In the genomic region with DNA sequence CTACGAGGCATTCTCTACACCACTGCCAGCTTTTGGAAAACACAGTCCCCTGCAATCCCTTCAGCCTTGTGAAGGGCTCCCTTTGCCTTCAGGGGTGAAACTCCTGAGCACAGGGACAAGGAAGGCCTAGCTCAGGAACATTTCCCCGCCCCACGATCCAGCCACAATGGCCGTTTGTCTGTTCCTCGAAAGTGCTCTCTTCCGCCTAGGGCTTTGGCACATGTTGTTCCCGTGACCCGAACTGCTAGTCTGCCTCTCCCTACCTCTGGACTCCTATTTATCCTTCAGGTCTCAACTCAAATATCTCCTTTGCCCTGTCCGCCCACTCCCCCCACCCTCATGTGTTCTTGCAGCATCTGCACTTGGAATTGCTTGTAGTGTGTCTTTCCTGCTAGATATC, we compare ENCODE assay signal across 16 cellular contexts. TPM values are rescaled to one million over a fixed set of nuclear protein-coding genes. Genes with fewer than 3 reads are reported as not detected.
A peak's percentile ranks its signal among the peaks of the same experiment; 100 is the strongest.
DNase-seq lines count a peak whose midpoint lies in the region; ATAC-seq, FAIRE-seq and TF ChIP-seq lines count a peak whose summit lies in the region.
"Had no signal": no experiment of that assay in that cellular context is flagged by ENCODE, and none has a peak within 500 bp of the region (broad histone marks: within the 10 kb centered on the region; RNA-seq: fewer than 3 reads in every experiment).

No MANE protein-coding gene starts in this region.

- H3K4me1 Mint-ChIP-seq in naive thymus-derived CD4-positive, alpha-beta T cell, result no peaks in the 10 kb centered on the region
- H3K4me1 Mint-ChIP-seq: T-cell had no signal

- H3K9me1 ChIP-seq in keratinocyte (ENCODE audit: control insufficient read depth, extremely low read depth, insufficient read depth, low read length), result no peaks in the 10 kb centered on the region

- H3K36me3 Mint-ChIP-seq in naive thymus-derived CD4-positive, alpha-beta T cell, result no peaks in the 10 kb centered on the region
- H3K36me3 Mint-ChIP-seq: CD8-positive, alpha-beta T cell; T-cell had no signal

- no peak overlapping the region for H3K27ac Mint-ChIP-seq in naive thymus-derived CD4-positive, alpha-beta T cell
- H3K27ac Mint-ChIP-seq: activated T-helper 1 cell treated with anti-CD3 and anti-CD28 coated beads, Interleukin-12 subunit alpha, Interleukin-12 subunit beta, Interleukin-2, Interleukin-4 antibody, amounts not matched to agents 30 ng/mL and 10 ng/mL and 1 ng/mL, durations not matched to agents 14 hours and 24 hours and 36 hours; CD8-positive, alpha-beta T cell; T-cell had no signal

- dilution Hi-C loops in keratinocyte (cut with MboI; ENCODE audit: extremely low pct_ligation_motif_present, low sequenced_read_pairs), result no loop called here

- H3K79me2 ChIP-seq in keratinocyte (ENCODE audit: control insufficient read depth, insufficient read depth, low read length), result peaks cover 2% of the 10 kb centered on the region

- H2AFZ ChIP-seq in keratinocyte (ENCODE audit: control insufficient read depth, low read length), result peak overlapping the region; percentile 33

- H3K36me3 ChIP-seq in adipocyte (ENCODE audit: control insufficient read depth, insufficient read depth, low read length, severe bottlenecking) (no peaks in the 10 kb centered on the region), keratinocyte (ENCODE audit: control insufficient read depth in 2 of 2, extremely low read depth in 1 of 2, insufficient read depth in 2 of 2, low read length in 2 of 2) (no peaks in the 10 kb centered on the region), rectal smooth muscle tissue (ENCODE audit: control insufficient read depth, insufficient read depth, low read length) (no peaks in the 10 kb centered on the region)
- H3K36me3 ChIP-seq in naive thymus-derived CD4-positive, alpha-beta T cell (ENCODE audit: control insufficient read depth in 2 of 3, insufficient read depth in 3 of 3, low read length in 3 of 3), result no peaks in the 10 kb centered on the region
- H3K36me3 ChIP-seq: pancreas had no signal

- peak; percentile 27 for DNase-seq in ELF-1 (ENCODE audit: low read depth, low spot score)
- no peak for DNase-seq in adipocyte (ENCODE audit: low read depth)
- no peak for DNase-seq in keratinocyte (ENCODE audit: low read depth, low spot score)
- no peak for DNase-seq in naive thymus-derived CD4-positive, alpha-beta T cell
- no peak for DNase-seq in central memory CD4-positive, alpha-beta T cell
- no peak for DNase-seq in activated effector memory CD4-positive, alpha-beta T cell treated with anti-CD3 and anti-CD28 coated beads, Interleukin-2, amount 50 U/mL, for 16 hours
- DNase-seq in hippocampal formation (lab: John Stamatoyannopoulos, UW), result no peak
- DNase-seq: amniotic stem cell; CD8-positive, alpha-beta T cell; NK-92 treated with Interleukin-12 subunit alpha and Interleukin-12 subunit beta, amount 100 ng/mL, for 24 hours; pancreas; T-cell had no signal

- TF ChIP-seq CTCF in keratinocyte (optimal IDR thresholded peaks at IDR 0.05 in 1 of 3, IDR thresholded peaks at IDR 0.05 in 1 of 3, conservative IDR thresholded peaks at IDR 0.05 in 1 of 3; ENCODE audit: extremely low read depth in 1 of 3, insufficient read depth in 2 of 3, low read length in 3 of 3), result no peak

- H3K27ac ChIP-seq in keratinocyte (ENCODE audit: control insufficient read depth, insufficient read depth, low read length) (no peak overlapping the region), rectal smooth muscle tissue (ENCODE audit: low read depth, low read length) (peak overlapping the region; percentile 52)
- H3K27ac ChIP-seq in naive thymus-derived CD4-positive, alpha-beta T cell (ENCODE audit: low read depth, low read length), result no peak overlapping the region
- H3K27ac ChIP-seq: pancreas, RWPE1 had no signal

- CTCF ChIA-PET in naive thymus-derived CD4-positive, alpha-beta T cell (lab: Charles Lee), result no interaction called here

- H4K20me1 ChIP-seq in keratinocyte (ENCODE audit: control insufficient read depth, extremely low read depth, insufficient read depth, low read length), result no peaks in the 10 kb centered on the region

- no peaks in the 10 kb centered on the region for H3K9me3 Mint-ChIP-seq in naive thymus-derived CD4-positive, alpha-beta T cell
- H3K9me3 Mint-ChIP-seq: activated T-helper 1 cell treated with anti-CD3 and anti-CD28 coated beads, Interleukin-12 subunit alpha, Interleukin-12 subunit beta, Interleukin-2, Interleukin-4 antibody, amounts not matched to agents 30 ng/mL and 10 ng/mL and 1 ng/mL, durations not matched to agents 14 hours and 24 hours and 36 hours; CD8-positive, alpha-beta T cell; T-cell had no signal

- H3K9me3 ChIP-seq in adipocyte (ENCODE audit: control insufficient read depth, low read length) (no peaks in the 10 kb centered on the region), keratinocyte (ENCODE audit: control insufficient read depth, low read depth, low read length) (no peaks in the 10 kb centered on the region)
- no peaks in the 10 kb centered on the region for H3K9me3 ChIP-seq in naive thymus-derived CD4-positive, alpha-beta T cell (ENCODE audit: control insufficient read depth in 2 of 3, low read length in 3 of 3)
- H3K9me3 ChIP-seq: pancreas had no signal

- H3K4me3 Mint-ChIP-seq in naive thymus-derived CD4-positive, alpha-beta T cell, result no peak overlapping the region
- H3K4me3 Mint-ChIP-seq: activated T-helper 1 cell treated with anti-CD3 and anti-CD28 coated beads, Interleukin-12 subunit alpha, Interleukin-12 subunit beta, Interleukin-2, Interleukin-4 antibody, amounts not matched to agents 30 ng/mL and 10 ng/mL and 1 ng/mL, durations not matched to agents 14 hours and 24 hours and 36 hours; CD8-positive, alpha-beta T cell; T-cell had no signal

- peaks cover 32% of the 10 kb centered on the region for H3K4me1 ChIP-seq in adipocyte (ENCODE audit: control insufficient read depth, insufficient read depth, low read length)
- peaks cover 12% of the 10 kb centered on the region for H3K4me1 ChIP-seq in keratinocyte (ENCODE audit: control insufficient read depth, extremely low read depth, insufficient read depth, low read length)
- H3K4me1 ChIP-seq in rectal smooth muscle tissue (ENCODE audit: control insufficient read depth, insufficient read depth, low read length), result peaks cover 11% of the 10 kb centered on the region
- no peaks in the 10 kb centered on the region for H3K4me1 ChIP-seq in naive thymus-derived CD4-positive, alpha-beta T cell (ENCODE audit: control insufficient read depth in 2 of 2, insufficient read depth in 2 of 2, low read length in 2 of 2)
- H3K4me1 ChIP-seq: pancreas had no signal

- H3K9ac ChIP-seq in adipocyte (ENCODE audit: low read length), result peak overlapping the region; percentile 48
- H3K9ac ChIP-seq in keratinocyte (ENCODE audit: control insufficient read depth, extremely low read depth, insufficient read depth, low read length), result peak overlapping the region; percentile 28
- no peak overlapping the region for H3K9ac ChIP-seq in rectal smooth muscle tissue (ENCODE audit: low read length)

- intact Hi-C loops in naive thymus-derived CD4-positive, alpha-beta T cell (cut with micrococcal nuclease), result no loop called here

- peak overlapping the region; percentile 25 for H3K4me2 ChIP-seq in keratinocyte (ENCODE audit: control insufficient read depth, extremely low read depth, insufficient read depth, low read depth, low read length)

- POLR2A ChIA-PET in naive thymus-derived CD4-positive, alpha-beta T cell (lab: Charles Lee), result no interaction called here

- no peak for ATAC-seq in naive thymus-derived CD4-positive, alpha-beta T cell
- ATAC-seq: CD8-positive, alpha-beta T cell; pancreas; T-cell had no signal

- peaks cover 8% of the 10 kb centered on the region for H3K27me3 ChIP-seq in adipocyte (replicated peaks; ENCODE audit: control insufficient read depth, insufficient read depth, low read length)
- H3K27me3 ChIP-seq in keratinocyte (ENCODE audit: control insufficient read depth, extremely low read depth, insufficient read depth, low read length), result no peaks in the 10 kb centered on the region
- H3K27me3 ChIP-seq in rectal smooth muscle tissue (ENCODE audit: control insufficient read depth, insufficient read depth, low read length), result no peaks in the 10 kb centered on the region
- H3K27me3 ChIP-seq in naive thymus-derived CD4-positive, alpha-beta T cell (ENCODE audit: control insufficient read depth in 2 of 2, insufficient read depth in 2 of 2, low read length in 2 of 2), result no peaks in the 10 kb centered on the region
- H3K27me3 ChIP-seq: pancreas had no signal

- no peak overlapping the region for H3K4me3 ChIP-seq in adipocyte (ENCODE audit: low read length)
- no peak overlapping the region for H3K4me3 ChIP-seq in keratinocyte (ENCODE audit: control insufficient read depth in 2 of 3, extremely low read depth in 1 of 3, insufficient read depth in 2 of 3, low read depth in 1 of 3, low read length in 3 of 3)
- H3K4me3 ChIP-seq in rectal smooth muscle tissue (ENCODE audit: low read length), result no peak overlapping the region
- no peak overlapping the region for H3K4me3 ChIP-seq in naive thymus-derived CD4-positive, alpha-beta T cell (ENCODE audit: low read length)
- H3K4me3 ChIP-seq: pancreas had no signal

- FAIRE-seq in keratinocyte (lab: Jason Lieb, UNC), result no peak
- FAIRE-seq: pancreas had no signal

- H3K27me3 Mint-ChIP-seq in naive thymus-derived CD4-positive, alpha-beta T cell, result peaks cover 0 to 5% (median 2%) of the 10 kb centered on the region in 5 donors

RNA-seq across cellular contexts. Expression of gene FGD1, which starts 12.1 kb away (rescaled TPM):
- polyA plus RNA-seq in keratinocyte, result 2.2 to 8.8 TPM (median 2.9 TPM) in 3 replicates
- polyA plus RNA-seq in keratinocyte (2011; ENCODE audit: low read depth), result 3.0 TPM
- polyA plus RNA-seq in keratinocyte (2011; cell fraction: cytosol; rRNA removed), result 3.6 and 6.3 TPM in 2 replicates
- polyA plus RNA-seq in keratinocyte (2011; cell fraction: nucleus; rRNA removed), result 7.8 and 11.2 TPM in 2 replicates
- 4.9 and 9.5 TPM in 2 replicates for polyA plus RNA-seq in keratinocyte (2012; ENCODE audit: low replicate concordance)
- 3.3 to 16.4 TPM (median 4.4 TPM) in 3 replicates for polyA minus RNA-seq in keratinocyte
- 6.9 TPM for polyA minus RNA-seq in keratinocyte (2011; cell fraction: cytosol; rRNA and poly(A)+ RNA removed)
- polyA minus RNA-seq in keratinocyte (2011; cell fraction: nucleus; rRNA and poly(A)+ RNA removed), result 3.6 and 5.3 TPM in 2 replicates
- total RNA-seq in naive thymus-derived CD4-positive, alpha-beta T cell, result under 1 TPM in 2 of 5 experiments, not detected in 3; 0.07 to 0.11 TPM
- polyA plus RNA-seq in naive thymus-derived CD4-positive, alpha-beta T cell, result 1 to 10 TPM; 1.0 to 1.1 TPM
- total RNA-seq: CD8-positive, alpha-beta T cell; mononuclear cell had no signal

RNA-seq across cellular contexts. Expression of gene TSR2, which starts 43.7 kb away (rescaled TPM):
- 12.5 to 36.0 TPM (median 21.5 TPM) in 3 replicates for polyA plus RNA-seq in keratinocyte
- polyA plus RNA-seq in keratinocyte (2011; ENCODE audit: low read depth), result 10.1 TPM
- polyA plus RNA-seq in keratinocyte (2011; cell fraction: cytosol; rRNA removed), result 19.5 and 25.3 TPM in 2 replicates
- polyA plus RNA-seq in keratinocyte (2011; cell fraction: nucleus; rRNA removed), result 16.8 and 17.3 TPM in 2 replicates
- 20.5 and 45.7 TPM in 2 replicates for polyA plus RNA-seq in keratinocyte (2012; ENCODE audit: low replicate concordance)
- 3.7 to 7.4 TPM (median 7.1 TPM) in 3 replicates for polyA minus RNA-seq in keratinocyte
- 7.7 TPM for polyA minus RNA-seq in keratinocyte (2011; cell fraction: cytosol; rRNA and poly(A)+ RNA removed)
- polyA minus RNA-seq in keratinocyte (2011; cell fraction: nucleus; rRNA and poly(A)+ RNA removed), result 1.6 and 1.8 TPM in 2 replicates
- 10 to 100 TPM; 33.6 to 43.3 (median 40.5) TPM for total RNA-seq in naive thymus-derived CD4-positive, alpha-beta T cell
- 10 to 100 TPM; 69.1 to 78.8 TPM for polyA plus RNA-seq in naive thymus-derived CD4-positive, alpha-beta T cell

RNA-seq across cellular contexts. Expression of gene GNL3L, which starts 46.1 kb away (rescaled TPM):
- 12.1 to 27.5 TPM (median 15.7 TPM) in 3 replicates for polyA plus RNA-seq in keratinocyte
- 7.2 TPM for polyA plus RNA-seq in keratinocyte (2011; ENCODE audit: low read depth)
- 11.8 and 13.2 TPM in 2 replicates for polyA plus RNA-seq in keratinocyte (2011; cell fraction: cytosol; rRNA removed)
- polyA plus RNA-seq in keratinocyte (2011; cell fraction: nucleus; rRNA removed), result 22.9 and 23.7 TPM in 2 replicates
- 9.1 and 14.2 TPM in 2 replicates for polyA plus RNA-seq in keratinocyte (2012; ENCODE audit: low replicate concordance)
- 23.8 to 42.4 TPM (median 31.0 TPM) in 3 replicates for polyA minus RNA-seq in keratinocyte
- 23.2 TPM for polyA minus RNA-seq in keratinocyte (2011; cell fraction: cytosol; rRNA and poly(A)+ RNA removed)
- 23.5 and 43.3 TPM in 2 replicates for polyA minus RNA-seq in keratinocyte (2011; cell fraction: nucleus; rRNA and poly(A)+ RNA removed)
- 10 to 100 TPM; 32.8 to 55.4 (median 41.8) TPM for total RNA-seq in naive thymus-derived CD4-positive, alpha-beta T cell
- 10 to 100 TPM; 32.9 to 60.9 TPM for polyA plus RNA-seq in naive thymus-derived CD4-positive, alpha-beta T cell
